ENCODE assay signal across 1 cellular context in genomic region chr13:33123066-33123940, GRCh38.
TF ChIP-seq lines count a peak whose summit lies in the region.

No MANE protein-coding gene starts in this region.

TF ChIP-seq in GM23338, 12 proteins besides CTCF, POLR2A, EP300 and RAD21 (continued from another document):
- TF ChIP-seq REST (IDR thresholded peaks at IDR 0.05; ENCODE audit: unreplicated experiment) = no peak
- TF ChIP-seq ZNF331 (CRISPR knock-in tag; IDR thresholded peaks at IDR 0.05; ENCODE audit: low read depth) = no peak
- no peak for TF ChIP-seq STAT1 (IDR thresholded peaks at IDR 0.05; ENCODE audit: unreplicated experiment)
- TF ChIP-seq JUNB (IDR thresholded peaks at IDR 0.05; ENCODE audit: unreplicated experiment) = no peak
- TF ChIP-seq CREB1 (CRISPR knock-in tag; IDR thresholded peaks at IDR 0.05; ENCODE audit: low read depth) = no peak
- no peak for TF ChIP-seq EZH2 (IDR thresholded peaks at IDR 0.05; ENCODE audit: low read depth, unreplicated experiment)
- no peak for TF ChIP-seq POLR2AphosphoS5 (IDR thresholded peaks at IDR 0.05; ENCODE audit: low read depth)
- TF ChIP-seq EZH2phosphoT487 (IDR thresholded peaks at IDR 0.05; ENCODE audit: unreplicated experiment) = no peak
